In genomic region chr15:73431329-73431728, GRCh38 we compare ENCODE assay signal across 5 cellular contexts. TPM values are rescaled to one million over a fixed set of nuclear protein-coding genes. Genes with fewer than 3 reads are reported as not detected.
"Had no signal": no experiment of that assay in that cellular context is flagged by ENCODE, and none has a peak within 500 bp of the region (broad histone marks: within the 10 kb centered on the region; RNA-seq: fewer than 3 reads in every experiment).

No MANE protein-coding gene starts in this region.

RNA-seq across cellular contexts. Expression of gene REC114, which starts 11.6 kb away (rescaled TPM):
- total RNA-seq: HepG2, HT-29, HT1080, IMR-90 had no signal
- polyA plus RNA-seq: HepG2, IgD-negative memory B cell, IMR-90 had no signal
